1 cellular context compared by ENCODE assay signal in genomic region chr1:205210876-205211838, GRCh38.
TF ChIP-seq lines count a peak whose summit lies in the region.

Gene DSTYK, minus strand, starts transcription at chr1:205211702. Its CDS starts 167 bp downstream, at chr1:205211535.

TF ChIP-seq in A549, 52 proteins besides CTCF, POLR2A, EP300 and RAD21 (continued from another document):
- TF ChIP-seq REST (IDR thresholded peaks at IDR 0.05) (peak; percentile 45; the same call in 1 of the 2 replicates), CHD2 (IDR thresholded peaks at IDR 0.05; ENCODE audit: low read length, partially characterized antibody) (peak; percentile 55), RFX5 (IDR thresholded peaks at IDR 0.05) (0 out of 2 replicates have a peak, but pooled peaks have one; percentile 63), PHF8 (IDR thresholded peaks at IDR 0.05; ENCODE audit: borderline replicate concordance, low read depth) (peak; percentile 92), E2F6 (IDR thresholded peaks at IDR 0.05; ENCODE audit: borderline replicate concordance, low read depth) (peak; percentile 71; the same call in 1 of the 2 replicates), KDM1A (IDR thresholded peaks at IDR 0.05; ENCODE audit: low read depth) (no peak), CHD4 (IDR thresholded peaks at IDR 0.05; ENCODE audit: borderline replicate concordance) (no peak), MAZ (IDR thresholded peaks at IDR 0.05; ENCODE audit: borderline replicate concordance, low read depth, low read length) (0 out of 2 replicates have a peak, but pooled peaks have one; percentile 42), GATA3 (IDR thresholded peaks at IDR 0.05; ENCODE audit: borderline replicate concordance) (0 out of 2 replicates have a peak, but pooled peaks have one; percentile 37)
